In genomic region chr6:118933855-118934460, GRCh38 we compare ENCODE assay signal across 8 cellular contexts. TPM values are rescaled to one million over a fixed set of nuclear protein-coding genes. Genes with fewer than 3 reads are reported as not detected.
DNase-seq lines count a peak whose midpoint lies in the region; ATAC-seq, FAIRE-seq and TF ChIP-seq lines count a peak whose summit lies in the region.

No MANE protein-coding gene starts in this region.

- DNase-seq in lower lobe of right lung (no peak), AG20443 (ENCODE audit: low spot score) (no peak), RCC 7860 (ENCODE audit: low spot score) (no peak), NK-92 (lab: John Stamatoyannopoulos, UW; ENCODE audit: unreplicated experiment) (no peak)

- TF ChIP-seq CTCF in lower lobe of right lung (IDR thresholded peaks at IDR 0.05), result no peak

- FAIRE-seq in RCC 7860 (lab: Jason Lieb, UNC), result no peak

- peak overlapping the region; percentile 83 for H3K4me3 ChIP-seq in lower lobe of right lung

- H3K9me3 ChIP-seq in lower lobe of right lung, result no peaks in the 10 kb centered on the region

- peak overlapping the region; percentile 91 for H3K4me3 Mint-ChIP-seq in activated naive CD8-positive, alpha-beta T cell

- H3K27ac ChIP-seq in lower lobe of right lung, result peak overlapping the region; percentile 95

- H3K36me3 Mint-ChIP-seq in activated naive CD8-positive, alpha-beta T cell, result peaks cover 26% of the 10 kb centered on the region

- H3K4me1 ChIP-seq in lower lobe of right lung, result peaks cover 10% of the 10 kb centered on the region

- H3K36me3 ChIP-seq in lower lobe of right lung, result peaks cover 26% of the 10 kb centered on the region

- no peaks in the 10 kb centered on the region for H3K9me3 Mint-ChIP-seq in activated naive CD8-positive, alpha-beta T cell (ENCODE audit: low read depth)

- no peaks in the 10 kb centered on the region for H3K27me3 ChIP-seq in lower lobe of right lung (ENCODE audit: low read depth)

- H3K27ac Mint-ChIP-seq in activated naive CD8-positive, alpha-beta T cell, result peak overlapping the region; percentile 90

- H3K4me1 Mint-ChIP-seq in activated naive CD8-positive, alpha-beta T cell (ENCODE audit: low read depth), result peaks cover 49% of the 10 kb centered on the region

- ATAC-seq in GM18858 (IDR thresholded peaks at IDR 0.05; ENCODE audit: unreplicated experiment) (peak; percentile 0), HG02763 (IDR thresholded peaks at IDR 0.05; ENCODE audit: unreplicated experiment) (peak; percentile 0), lower lobe of right lung (no peak), HG03139 (IDR thresholded peaks at IDR 0.05; ENCODE audit: unreplicated experiment) (no peak)

- no peaks in the 10 kb centered on the region for H3K27me3 Mint-ChIP-seq in activated naive CD8-positive, alpha-beta T cell

- intact Hi-C loops in lower lobe of right lung (cut with DNase I), result no loop called here

RNA-seq across cellular contexts. Expression of gene MCM9, which starts 1.0 kb away (rescaled TPM):
- 23.6 TPM for total RNA-seq in lower lobe of right lung

RNA-seq across cellular contexts. Expression of gene ASF1A, which starts 40.0 kb away (rescaled TPM):
- 25.9 TPM for total RNA-seq in lower lobe of right lung

Comparison
In these comparisons a context has a peak if more than half of its experiments do, and no peak if none do; other contexts are left out.
1. ATAC-seq: peak in GM18858 (single experiment) and HG02763 (single experiment); none in lower lobe of right lung (0 of 2) and HG03139 (single experiment).